18 cellular contexts compared by ENCODE assay signal in genomic region chr14:64997108-64997794, GRCh38. TPM values are rescaled to one million over a fixed set of nuclear protein-coding genes. Genes with fewer than 3 reads are reported as not detected.
A peak's percentile ranks its signal among the peaks of the same experiment; 100 is the strongest.
DNase-seq lines count a peak whose midpoint lies in the region; ATAC-seq and TF ChIP-seq lines count a peak whose summit lies in the region.
"Had no signal": no experiment of that assay in that cellular context is flagged by ENCODE, and none has a peak within 500 bp of the region (broad histone marks: within the 10 kb centered on the region; RNA-seq: fewer than 3 reads in every experiment).

No MANE protein-coding gene starts in this region.

- peaks cover 45% of the 10 kb centered on the region for H3K4me1 Mint-ChIP-seq in CD14-positive monocyte

- H3K27me3 Mint-ChIP-seq in CD14-positive monocyte (ENCODE audit: low read depth in 3 of 3), result peaks cover 0 to 2% (median 0%) of the 10 kb centered on the region in 3 donors
- H3K27me3 Mint-ChIP-seq: activated naive CD8-positive, alpha-beta T cell treated with anti-CD3 and anti-CD28 coated beads, Interleukin-2, amount 10 ng/mL, durations not matched to agents 7 days and 5 days had no signal

- TF ChIP-seq CTCF in CD14-positive monocyte (IDR thresholded peaks at IDR 0.05), result no peak

- H3K27ac Mint-ChIP-seq in CD14-positive monocyte, result peak overlapping the region in 3 of 7 donors; percentile 8 to 81 (median 10)
- H3K27ac Mint-ChIP-seq: activated naive CD8-positive, alpha-beta T cell treated with anti-CD3 and anti-CD28 coated beads, Interleukin-2, amount 10 ng/mL, durations not matched to agents 7 days and 5 days had no signal

- intact Hi-C loops in CD14-positive monocyte (cut with micrococcal nuclease) (no loop called here), left ventricle myocardium superior (cut with micrococcal nuclease) (no loop called here)

- no peaks in the 10 kb centered on the region for H3K9me3 Mint-ChIP-seq in CD14-positive monocyte
- H3K9me3 Mint-ChIP-seq: activated naive CD8-positive, alpha-beta T cell treated with anti-CD3 and anti-CD28 coated beads, Interleukin-2, amount 10 ng/mL, durations not matched to agents 7 days and 5 days; nephron had no signal

- peak overlapping the region in 1 of 2 donors; percentile 6 for H3K4me3 Mint-ChIP-seq in CD14-positive monocyte
- H3K4me3 Mint-ChIP-seq: activated naive CD8-positive, alpha-beta T cell treated with anti-CD3 and anti-CD28 coated beads, Interleukin-2, amount 10 ng/mL, durations not matched to agents 7 days and 5 days; nephron had no signal

- no peak for ATAC-seq in left ventricle myocardium superior

- peaks cover 7 to 12% of the 10 kb centered on the region in 2 donors for H3K36me3 Mint-ChIP-seq in CD14-positive monocyte

- DNase-seq in SIG-M5 treated with dmso at 0.1 percent for 504 hours (lab: John Stamatoyannopoulos, UW; ENCODE audit: unreplicated experiment) (peak; percentile 14), SIG-M5 (lab: John Stamatoyannopoulos, UW) (no peak), M059J (ENCODE audit: low read depth) (peak; percentile 32), retina (peak; percentile 33), CD14-positive monocyte (ENCODE audit: low spot score) (no peak), left ventricle myocardium superior (no peak), OCI-M2 (lab: John Stamatoyannopoulos, UW; ENCODE audit: unreplicated experiment) (no peak)
- peak; percentile 17 for DNase-seq in central memory CD4-positive, alpha-beta T cell
- DNase-seq: activated CD4-positive, alpha-beta T cell treated with anti-CD3 and anti-CD28 coated beads for 1 hour; activated naive CD8-positive, alpha-beta T cell treated with anti-CD3 and anti-CD28 coated beads, Interleukin-2, amount 10 ng/mL, durations not matched to agents 7 days and 5 days; DND-41; effector memory CD4-positive, alpha-beta T cell; KBM-7; NCI-H2171 treated with DMSO at 0.1 percent for 48 hours; SHP77 treated with DMSO at 0.1 percent for 48 hours; stimulated activated CD4-positive, alpha-beta T cell treated with anti-CD3 and anti-CD28 coated beads, Interleukin-12 subunit alpha, Interleukin-12 subunit beta, amount 100 ng/mL, for 4 hours had no signal

RNA-seq across cellular contexts. Expression of gene FNTB, which starts 10.6 kb away (rescaled TPM):
- 18.3 and 23.7 TPM in 2 replicates for total RNA-seq in M059J (2014; rRNA removed; shearing (Covaris generic))
- 10 to 100 TPM; 12.3 to 14.2 TPM for polyA plus RNA-seq in CD14-positive monocyte
- 18.1 TPM for total RNA-seq in left ventricle myocardium superior

RNA-seq across cellular contexts. Expression of gene RAB15, which starts 25.1 kb away (rescaled TPM):
- total RNA-seq in M059J (2014; rRNA removed; shearing (Covaris generic)), result 3.8 and 6.3 TPM in 2 replicates
- under 1 TPM; 0.09 to 0.14 TPM for polyA plus RNA-seq in CD14-positive monocyte
- 9.0 TPM for total RNA-seq in left ventricle myocardium superior

RNA-seq across cellular contexts. Expression of gene GPX2, which starts 54.7 kb away (rescaled TPM):
- total RNA-seq in M059J (2014; rRNA removed; shearing (Covaris generic)), result not detected in 2 replicates
- not detected for polyA plus RNA-seq in CD14-positive monocyte
- not detected for total RNA-seq in left ventricle myocardium superior
- total RNA-seq: A172; activated naive CD8-positive, alpha-beta T cell treated with anti-CD3 and anti-CD28 coated beads, Interleukin-2, amount 10 ng/mL, durations not matched to agents 7 days and 5 days had no signal

Comparison
In these comparisons a context has a peak if more than half of its experiments do, and no peak if none do; other contexts are left out.
1. DNase-seq: peak in SIG-M5 treated with dmso at 0.1 percent for 504 hours (single experiment), M059J (single experiment), central memory CD4-positive, alpha-beta T cell (single experiment) and retina (single experiment); none in SIG-M5 (single experiment), CD14-positive monocyte (single experiment), left ventricle myocardium superior (single experiment) and OCI-M2 (single experiment).